18 cellular contexts compared by ENCODE assay signal in genomic region chr2:69462780-69463179, GRCh38. TPM values are rescaled to one million over a fixed set of nuclear protein-coding genes. Genes with fewer than 3 reads are reported as not detected.
DNase-seq lines count a peak whose midpoint lies in the region; ATAC-seq, FAIRE-seq and TF ChIP-seq lines count a peak whose summit lies in the region.
"Had no signal": no experiment of that assay in that cellular context is flagged by ENCODE, and none has a peak within 500 bp of the region (broad histone marks: within the 10 kb centered on the region; RNA-seq: fewer than 3 reads in every experiment).

No MANE protein-coding gene starts in this region.

- ATAC-seq in HepG2 (no peak), right lobe of liver (no peak), GM12878 (no peak), HG02642 (IDR thresholded peaks at IDR 0.05; ENCODE audit: poor library complexity, unreplicated experiment) (no peak)

- RAD21 ChIA-PET in GM12878 (lab: Charles Lee; ENCODE audit: unreplicated experiment): no interaction called here

- H2AFZ ChIP-seq in HepG2 (ENCODE audit: low read length): no peak overlapping the region
- H2AFZ ChIP-seq in GM12878 (ENCODE audit: control insufficient read depth, low read depth, low read length): no peak overlapping the region

- POLR2A ChIA-PET in HepG2 (lab: Yijun Ruan, JAX) (interaction anchor here (1.4 kb wide), 1 partner anchor 25 kb away, joined by 4 read pairs; the partner anchor contains the start of gene NFU1), GM12878 (lab: Charles Lee) (no interaction called here)

- in situ Hi-C loops in HepG2 (cut with HindIII; ENCODE audit: extremely low pct_ligation_motif_present, low pct_unique_long_range_greater_than_20kb) (no loop called here), GM12878 (cut with MboI) (no loop called here)

- H3K36me3 ChIP-seq in HepG2 (replicated peaks in 1 of 2; ENCODE audit: control insufficient read depth in 1 of 2, insufficient read depth in 2 of 2, low read length in 2 of 2) (peaks cover 0 to 11% of the 10 kb centered on the region in 2 experiments; a peak in 2 of 5 replicates), right lobe of liver (no peaks in the 10 kb centered on the region), GM12878 (ENCODE audit: control insufficient read depth in 2 of 2, insufficient read depth in 2 of 2, low read length in 1 of 2) (no peaks in the 10 kb centered on the region; a peak in 1 of 4 replicates)

- intact Hi-C loops in HepG2 (cut with micrococcal nuclease; ENCODE audit: unreplicated experiment) (no loop called here), right lobe of liver (cut with DNase I) (no loop called here), GM12878 (cut with micrococcal nuclease; ENCODE audit: unreplicated experiment) (no loop called here)

- FAIRE-seq in HepG2 (lab: Jason Lieb, UNC) (no peak), GM12878 (lab: Jason Lieb, UNC) (no peak)
- FAIRE-seq: G401.6, GM12892 had no signal

- CTCF ChIA-PET in HepG2 (lab: Yijun Ruan, JAX; ENCODE audit: low intra/inter-chr PET ratio, low total read pairs): no interaction called here
- CTCF ChIA-PET in GM12878 (lab: Yijun Ruan, JAX): interaction anchor here (0.6 to 1.4 kb wide), 5 partner anchors 16 to 262 kb away, joined by 3 read pairs; no protein-coding TSS in a partner anchor

- H4K20me1 ChIP-seq in HepG2 (ENCODE audit: insufficient read depth, low read length): no peaks in the 10 kb centered on the region
- no peaks in the 10 kb centered on the region for H4K20me1 ChIP-seq in GM12878 (ENCODE audit: control insufficient read depth, insufficient read depth)
- H4K20me1 ChIP-seq: BLaER1 had no signal

- WGBS in HepG2 (ENCODE audit: low lambda C conversion rate): 99% methylated on average over 3 of the region's 3 CpGs
- 96% methylated on average over 3 of the region's 3 CpGs for WGBS in right lobe of liver (ENCODE audit: insufficient coverage, low coverage, low lambda C conversion rate, missing lambda C conversion rate)
- 100% methylated on average over 3 of the region's 3 CpGs for WGBS in GM12878 (ENCODE audit: insufficient coverage, insufficient replicate concordance, low lambda C conversion rate, missing lambda C conversion rate)

- H3K79me2 ChIP-seq in HepG2 (ENCODE audit: insufficient read depth, low read length) (no peaks in the 10 kb centered on the region), GM12878 (ENCODE audit: control insufficient read depth, insufficient read depth, low read length) (no peaks in the 10 kb centered on the region)

- H3K9ac ChIP-seq in HepG2 (ENCODE audit: insufficient read depth, low read depth, low read length) (no peak overlapping the region), GM12878 (ENCODE audit: control insufficient read depth, insufficient read depth, low read length) (no peak overlapping the region)
- H3K9ac ChIP-seq: BLaER1 had no signal

- no peak overlapping the region for H3K27ac ChIP-seq in HepG2 (ENCODE audit: extremely low read length, insufficient read depth, low read length)
- no peak overlapping the region for H3K27ac ChIP-seq in right lobe of liver
- H3K27ac ChIP-seq in GM12878 (ENCODE audit: control insufficient read depth, insufficient read depth): no peak overlapping the region
- H3K27ac ChIP-seq: BLaER1 had no signal

- BruUV-seq in HepG2 (replicated peaks; lab: Mats Ljungman, UMichigan) (no TSS peak), GM12878 (replicated peaks; lab: Mats Ljungman, UMichigan) (no TSS peak)

- H3K27me3 ChIP-seq in HepG2 (ENCODE audit: control insufficient read depth in 1 of 2, insufficient read depth in 2 of 2, low read length in 2 of 2): no peaks in the 10 kb centered on the region
- H3K27me3 ChIP-seq in right lobe of liver: no peaks in the 10 kb centered on the region
- H3K27me3 ChIP-seq in GM12878 (replicated peaks in 1 of 2; ENCODE audit: control insufficient read depth in 2 of 2, insufficient read depth in 2 of 2, low read length in 1 of 2): no peaks in the 10 kb centered on the region
- H3K27me3 ChIP-seq: BLaER1 had no signal

- TF ChIP-seq POLR2A in HepG2 (IDR thresholded peaks at IDR 0.05; ENCODE audit: insufficient read depth in 1 of 2, low read depth in 2 of 2, low read length in 2 of 2): no peak
- no peak for TF ChIP-seq POLR2A in right lobe of liver (IDR thresholded peaks at IDR 0.05)
- no peak for TF ChIP-seq POLR2A in GM12878 (IDR thresholded peaks at IDR 0.05; ENCODE audit: low read depth, low read length)

- no peak overlapping the region for H3K4me3 ChIP-seq in HepG2 (replicated peaks in 1 of 3; ENCODE audit: insufficient read depth in 1 of 3, low read depth in 2 of 3, low read length in 3 of 3)
- no peak overlapping the region for H3K4me3 ChIP-seq in right lobe of liver
- no peak overlapping the region for H3K4me3 ChIP-seq in GM12878
- H3K4me3 ChIP-seq: BLaER1 had no signal

- H3K4me2 ChIP-seq in HepG2 (ENCODE audit: low read depth, low read length): no peak overlapping the region
- H3K4me2 ChIP-seq in GM12878 (ENCODE audit: control insufficient read depth, insufficient read depth): no peak overlapping the region
- H3K4me2 ChIP-seq: BLaER1 had no signal

- no peaks in the 10 kb centered on the region for H3K4me1 ChIP-seq in HepG2 (ENCODE audit: insufficient read depth, low read length)
- H3K4me1 ChIP-seq in right lobe of liver: no peaks in the 10 kb centered on the region
- no peaks in the 10 kb centered on the region for H3K4me1 ChIP-seq in GM12878 (ENCODE audit: control insufficient read depth, insufficient read depth, low read length)
- H3K4me1 ChIP-seq: Caco-2 had no signal

- TF ChIP-seq RAD21 in HepG2 (CRISPR knock-in tag; IDR thresholded peaks at IDR 0.05): no peak
- TF ChIP-seq RAD21 in GM12878 (IDR thresholded peaks at IDR 0.05; ENCODE audit: insufficient read depth, low read depth, low read length): no peak

- TF ChIP-seq EP300 in HepG2 (IDR thresholded peaks at IDR 0.05; ENCODE audit: low read depth in 2 of 2, low read length in 2 of 2): no peak
- TF ChIP-seq EP300 in HepG2 (CRISPR knock-in tag; IDR thresholded peaks at IDR 0.05; ENCODE audit: borderline replicate concordance): no peak
- no peak for TF ChIP-seq EP300 in GM12878 (IDR thresholded peaks at IDR 0.05; ENCODE audit: borderline replicate concordance in 1 of 2, control insufficient read depth in 1 of 2, low read depth in 2 of 2, low read length in 2 of 2)

- H3K9me3 ChIP-seq in HepG2 (ENCODE audit: low read length) (no peaks in the 10 kb centered on the region), right lobe of liver (no peaks in the 10 kb centered on the region), GM12878 (replicated peaks; ENCODE audit: control insufficient read depth, insufficient read depth, low read length) (no peaks in the 10 kb centered on the region)
- H3K9me3 ChIP-seq: Caco-2 had no signal

- DNase-seq in DMS53 (lab: John Stamatoyannopoulos, UW) (peak; percentile 8), DMS53 treated with DMSO at 0.1 percent for 48 hours (lab: John Stamatoyannopoulos, UW; ENCODE audit: unreplicated experiment) (no peak), HepG2 (ENCODE audit: low spot score) (no peak), right lobe of liver (no peak), GM12878 (ENCODE audit: low read depth, low spot score) (no peak), globus pallidus (ENCODE audit: low spot score) (no peak)
- DNase-seq: 8988T; AML-193; Caco-2; CD8-positive, alpha-beta memory T cell; DMS79 treated with DMSO at 0.1 percent for 48 hours; EL; GOT3; H9 had no signal

- SMC1A ChIA-PET in GM12878 (lab: Charles Lee; ENCODE audit: uncharacterized antibody, unreplicated experiment): interaction anchor here (0.9 to 1.6 kb wide), 4 partner anchors 12 to 102 kb away, joined by 3 to 7 read pairs (median 4); no protein-coding TSS in a partner anchor

- no peak for TF ChIP-seq CTCF in HepG2 (CRISPR knock-in tag; IDR thresholded peaks at IDR 0.05)
- no peak for TF ChIP-seq CTCF in right lobe of liver (IDR thresholded peaks at IDR 0.05)
- no peak for TF ChIP-seq CTCF in GM12878 (IDR thresholded peaks at IDR 0.05 in 2 of 3, conservative IDR thresholded peaks at IDR 0.05 in 1 of 3; ENCODE audit: control insufficient read depth in 2 of 3, extremely low read depth in 1 of 3, insufficient read depth in 1 of 3, low read depth in 3 of 3, low read length in 3 of 3)

RNA-seq across cellular contexts. Expression of gene NFU1, which starts 25.5 kb away (rescaled TPM):
- total RNA-seq in HepG2 (2016; rRNA removed; fragmentation: Illumina TruSeq; extraction: Trizol) (84.0 and 99.6 TPM in 2 replicates), right lobe of liver (10 to 100 TPM; 12.7 to 26.1 (median 23.5) TPM), GM12878 (2014; rRNA removed) (27.3 and 35.4 TPM in 2 replicates), GM12878 (2014; rRNA removed; fragmentation: Illumina TruSeq; extraction: Trizol) (45.0 and 45.6 TPM in 2 replicates), GM12878 (2021) (32.7 and 36.5 TPM in 2 replicates)
- 88.3 and 93.2 TPM in 2 replicates for total RNA-seq in HepG2 (2016; cell fraction: cytosol; rRNA removed; fragmentation: Illumina TruSeq; extraction: Trizol; ENCODE audit: low read depth)
- total RNA-seq in HepG2 (2016; cell fraction: insoluble cytoplasmic fraction; rRNA removed; fragmentation: Illumina TruSeq; extraction: Trizol): 83.8 and 107 TPM in 2 replicates
- total RNA-seq in HepG2 (2016; cell fraction: membrane; rRNA removed; fragmentation: Illumina TruSeq; extraction: Trizol): 83.6 and 88.7 TPM in 2 replicates
- total RNA-seq in HepG2 (2016; cell fraction: nucleus; rRNA removed; fragmentation: Illumina TruSeq; extraction: Trizol): 35.6 and 35.8 TPM in 2 replicates
- polyA plus RNA-seq in HepG2 (2011; rRNA removed) (28.1 and 39.1 TPM in 2 replicates), GM12878 (2011; rRNA removed) (41.5 and 75.1 TPM in 2 replicates), GM12878 (2014; fragmentation: Illumina TruSeq; extraction: Trizol) (37.2 and 45.5 TPM in 2 replicates), GM12878 (2014; fragmentation: Nextera tagmentation; extraction: Ambion mirVana) (10 to 100 TPM; 38.5 to 61.2 TPM), GM12878 (2014; rRNA removed) (33.7 and 41.6 TPM in 2 replicates), GM12878 (2016; fragmentation: Nextera tagmentation; extraction: Ambion mirVana) (10 to 100 TPM; 84.0 to 86.0 TPM)
- 23.1 and 28.7 TPM in 2 replicates for polyA plus RNA-seq in HepG2 (2011; cell fraction: cytosol; rRNA removed)
- 6.6 and 7.8 TPM in 2 replicates for polyA plus RNA-seq in HepG2 (2011; cell fraction: nucleus; rRNA removed)
- polyA plus RNA-seq in HepG2 (2012): 58.4 and 80.4 TPM in 2 replicates
- polyA plus RNA-seq in HepG2 (2016; cell fraction: cytosol; fragmentation: Illumina TruSeq; extraction: Trizol; ENCODE audit: low read depth): 79.1 and 96.4 TPM in 2 replicates
- polyA plus RNA-seq in HepG2 (2016; cell fraction: insoluble cytoplasmic fraction; fragmentation: Illumina TruSeq; extraction: Trizol; ENCODE audit: low read depth): 89.4 and 94.3 TPM in 2 replicates
- polyA plus RNA-seq in HepG2 (2016; cell fraction: membrane; fragmentation: Illumina TruSeq; extraction: Trizol; ENCODE audit: low read depth): 57.3 and 66.6 TPM in 2 replicates
- 42.0 and 48.4 TPM in 2 replicates for polyA plus RNA-seq in HepG2 (2016; cell fraction: nucleus; fragmentation: Illumina TruSeq; extraction: Trizol; ENCODE audit: insufficient read depth, low read depth)
- 3.3 and 4.8 TPM in 2 replicates for polyA minus RNA-seq in HepG2 (2011; rRNA and poly(A)+ RNA removed; ENCODE audit: low replicate concordance)
- 12.6 and 17.8 TPM in 2 replicates for polyA minus RNA-seq in HepG2 (2011; cell fraction: cytosol; rRNA and poly(A)+ RNA removed)
- 11.5 and 12.2 TPM in 2 replicates for polyA minus RNA-seq in HepG2 (2011; cell fraction: nucleus; rRNA and poly(A)+ RNA removed)
- 8.7 and 12.0 TPM in 2 replicates for total RNA-seq in GM12878 (2013; cell fraction: nucleolus; rRNA removed)
- polyA plus RNA-seq in GM12878 (2011; ENCODE audit: low read depth): 21.9 TPM
- polyA plus RNA-seq in GM12878 (2011; cell fraction: cytosol; rRNA removed): 14.5 and 15.2 TPM in 2 replicates
- polyA plus RNA-seq in GM12878 (2011; cell fraction: nucleus; rRNA removed): 12.0 and 13.0 TPM in 2 replicates
- polyA plus RNA-seq in GM12878 (2012): 34.0 and 34.9 TPM in 2 replicates
- polyA minus RNA-seq in GM12878 (2011; rRNA and poly(A)+ RNA removed): 8.4 and 11.3 TPM in 2 replicates
- polyA minus RNA-seq in GM12878 (2011; cell fraction: cytosol; rRNA and poly(A)+ RNA removed): 3.1 and 6.0 TPM in 2 replicates
- 3.4 and 4.3 TPM in 2 replicates for polyA minus RNA-seq in GM12878 (2011; cell fraction: nucleus; rRNA and poly(A)+ RNA removed)
